In genomic region chr3:177106594-177106993, GRCh38 we compare ENCODE assay signal across 22 cellular contexts.
DNase-seq lines count a peak whose midpoint lies in the region; ATAC-seq, FAIRE-seq and TF ChIP-seq lines count a peak whose summit lies in the region.
"Had no signal": no experiment of that assay in that cellular context is flagged by ENCODE, and none has a peak within 500 bp of the region (broad histone marks: within the 10 kb centered on the region; RNA-seq: fewer than 3 reads in every experiment).

No MANE protein-coding gene starts in this region.

- no peak overlapping the region for H3K4me3 ChIP-seq in GM12878
- H3K4me3 ChIP-seq in neural progenitor cell = no peak overlapping the region
- H3K4me3 ChIP-seq: adrenal gland, coronary artery, lower lobe of right lung, tibial nerve had no signal

- no peak for TF ChIP-seq EP300 in GM12878 (IDR thresholded peaks at IDR 0.05; ENCODE audit: borderline replicate concordance in 1 of 2, control insufficient read depth in 1 of 2, low read depth in 2 of 2, low read length in 2 of 2)

- peaks cover 60 to 64% (median 61%) of the 10 kb centered on the region in 3 donors for H3K4me1 Mint-ChIP-seq in IgD-negative memory B cell
- H3K4me1 Mint-ChIP-seq in neural progenitor cell = no peaks in the 10 kb centered on the region

- no peak for TF ChIP-seq POLR2A in GM12878 (IDR thresholded peaks at IDR 0.05; ENCODE audit: low read depth, low read length)

- no peaks in the 10 kb centered on the region for H3K36me3 ChIP-seq in GM12878 (ENCODE audit: control insufficient read depth in 2 of 2, insufficient read depth in 2 of 2, low read length in 1 of 2)
- H3K36me3 ChIP-seq in neural progenitor cell = no peaks in the 10 kb centered on the region
- H3K36me3 ChIP-seq: adrenal gland, lower lobe of right lung, tibial nerve had no signal

- peaks cover 20% of the 10 kb centered on the region for H3K4me1 ChIP-seq in GM12878 (ENCODE audit: control insufficient read depth, insufficient read depth, low read length)
- peaks cover 71% of the 10 kb centered on the region for H3K4me1 ChIP-seq in neural progenitor cell

- H3F3A ChIP-seq in neural progenitor cell (ENCODE audit: low read depth) = no peaks in the 10 kb centered on the region

- H3K9me3 ChIP-seq in GM12878 (replicated peaks; ENCODE audit: control insufficient read depth, insufficient read depth, low read length) (no peaks in the 10 kb centered on the region; the same call in 2 of the 3 replicates), neural progenitor cell (ENCODE audit: low read depth) (no peaks in the 10 kb centered on the region)
- H3K9me3 ChIP-seq: adrenal gland, lower lobe of right lung, tibial nerve had no signal

- H3K79me2 ChIP-seq in GM12878 (ENCODE audit: control insufficient read depth, insufficient read depth, low read length) = peaks cover 84% of the 10 kb centered on the region
- peaks cover 100% of the 10 kb centered on the region for H3K79me2 ChIP-seq in neural progenitor cell (ENCODE audit: low read depth)

- TF ChIP-seq CTCF in GM12878 (IDR thresholded peaks at IDR 0.05 in 2 of 3, conservative IDR thresholded peaks at IDR 0.05 in 1 of 3; ENCODE audit: control insufficient read depth in 2 of 3, extremely low read depth in 1 of 3, insufficient read depth in 1 of 3, low read depth in 3 of 3, low read length in 3 of 3) = no peak
- no peak for TF ChIP-seq CTCF in neural progenitor cell (IDR thresholded peaks at IDR 0.05)

- H4K20me1 ChIP-seq in GM12878 (ENCODE audit: control insufficient read depth, insufficient read depth) (peaks cover 5% of the 10 kb centered on the region; the same call in 1 of the 2 replicates), neural progenitor cell (ENCODE audit: low read depth) (peaks cover 96% of the 10 kb centered on the region)

- no TSS peak for BruUV-seq in GM12878 (replicated peaks; lab: Mats Ljungman, UMichigan)

- H2AFZ ChIP-seq in GM12878 (ENCODE audit: control insufficient read depth, low read depth, low read length) (no peak overlapping the region), neural progenitor cell (replicated peaks) (no peak overlapping the region)

- DNase-seq in Right ventricle myocardium superior (no peak), cardiac septum (ENCODE audit: low spot score) (no peak), GM12878 (ENCODE audit: low read depth, low spot score) (no peak), neural progenitor cell (ENCODE audit: low spot score) (no peak), NCI-H69 (lab: John Stamatoyannopoulos, UW) (no peak), cerebellum (ENCODE audit: low spot score) (no peak), GF-D8 (lab: John Stamatoyannopoulos, UW) (no peak)
- DNase-seq: adrenal gland; COR-L47; DMS79; H9; islet precursor cell; lower lobe of right lung; NCI-H1930; OCI-M1; stimulated activated CD8-positive, alpha-beta memory T cell treated with anti-CD3 and anti-CD28 coated beads, Interleukin-4, amount 100 ng/mL, for 48 hours; T-helper 9 cell had no signal

- 86% methylated on average over 3 of the region's 3 CpGs for WGBS in GM12878 (ENCODE audit: insufficient coverage, insufficient replicate concordance, low lambda C conversion rate, missing lambda C conversion rate)

- CTCF ChIA-PET in GM12878 (lab: Yijun Ruan, JAX) = interaction anchor here (1.0 kb wide), 1 partner anchor 14 kb away, joined by 3 read pairs; no protein-coding TSS in a partner anchor

- peak; percentile 52 for ATAC-seq in Right ventricle myocardium superior (ENCODE audit: poor library complexity)
- no peak for ATAC-seq in GM12878

- no peak for TF ChIP-seq RAD21 in GM12878 (IDR thresholded peaks at IDR 0.05; ENCODE audit: insufficient read depth, low read depth, low read length)

- H3K27ac Mint-ChIP-seq in IgD-negative memory B cell = peak overlapping the region in 2 of 3 donors; percentile 68 to 74
- no peak overlapping the region for H3K27ac Mint-ChIP-seq in neural progenitor cell

- H3K4me2 ChIP-seq in GM12878 (ENCODE audit: control insufficient read depth, insufficient read depth) = peak overlapping the region; percentile 45
- H3K4me2 ChIP-seq in neural progenitor cell = peak overlapping the region; percentile 21

- intact Hi-C loops in Right ventricle myocardium superior (cut with DNase I) = no loop called here
- intact Hi-C loops in cardiac septum (cut with DNase I) = no loop called here
- intact Hi-C loops in GM12878 (cut with micrococcal nuclease; ENCODE audit: unreplicated experiment) = no loop called here

- no peak for FAIRE-seq in GM12878 (lab: Jason Lieb, UNC)
- FAIRE-seq: GM12892 had no signal

- RAD21 ChIA-PET in GM12878 (lab: Charles Lee; ENCODE audit: unreplicated experiment) = interaction anchor here (1.8 kb wide), 1 partner anchor 49 kb away, joined by 4 read pairs; no protein-coding TSS in a partner anchor

- H3K36me3 Mint-ChIP-seq in IgD-negative memory B cell (peaks cover 2% of the 10 kb centered on the region), neural progenitor cell (peaks cover 40% of the 10 kb centered on the region)

- POLR2A ChIA-PET in GM12878 (lab: Charles Lee) = no interaction called here

- H3K4me3 Mint-ChIP-seq in IgD-negative memory B cell (peak overlapping the region in 2 of 4 donors; percentile 44 to 78), neural progenitor cell (no peak overlapping the region)
- H3K4me3 Mint-ChIP-seq: brain, H9 had no signal

- H3K9ac ChIP-seq in GM12878 (ENCODE audit: control insufficient read depth, insufficient read depth, low read length) = no peak overlapping the region
- no peak overlapping the region for H3K9ac ChIP-seq in neural progenitor cell

- no peaks in the 10 kb centered on the region for H3K27me3 Mint-ChIP-seq in IgD-negative memory B cell
- no peaks in the 10 kb centered on the region for H3K27me3 Mint-ChIP-seq in neural progenitor cell (ENCODE audit: insufficient read depth, low read depth)
- H3K27me3 Mint-ChIP-seq: brain had no signal

- in situ Hi-C loops in GM12878 (cut with MboI) = no loop called here

- SMC1A ChIA-PET in GM12878 (lab: Charles Lee; ENCODE audit: uncharacterized antibody, unreplicated experiment) = interaction anchor here (1.0 to 1.3 kb wide), 3 partner anchors 10 to 247 kb away, joined by 3 to 4 read pairs (median 4); no protein-coding TSS in a partner anchor

- H3K27me3 ChIP-seq in GM12878 (replicated peaks in 1 of 2; ENCODE audit: control insufficient read depth in 2 of 2, insufficient read depth in 2 of 2, low read length in 1 of 2) (no peaks in the 10 kb centered on the region), neural progenitor cell (no peaks in the 10 kb centered on the region)
- H3K27me3 ChIP-seq: adrenal gland, tibial nerve had no signal

- H3K9me3 Mint-ChIP-seq in IgD-negative memory B cell (no peaks in the 10 kb centered on the region), neural progenitor cell (peaks cover 28% of the 10 kb centered on the region)
- H3K9me3 Mint-ChIP-seq: H9 had no signal

- H3K27ac ChIP-seq in GM12878 (ENCODE audit: control insufficient read depth, insufficient read depth) (no peak overlapping the region), neural progenitor cell (no peak overlapping the region)
- H3K27ac ChIP-seq: adrenal gland, coronary artery, lower lobe of right lung, tibial nerve had no signal

TF ChIP-seq in GM12878, 131 proteins besides CTCF, POLR2A, EP300 and RAD21:
- TF ChIP-seq SPI1 (IDR thresholded peaks at IDR 0.05; ENCODE audit: borderline replicate concordance, insufficient read depth, low read depth, low read length) = no peak
- no peak for TF ChIP-seq BCL11A (IDR thresholded peaks at IDR 0.05; ENCODE audit: low read depth, low read length)
- TF ChIP-seq TAF1 (IDR thresholded peaks at IDR 0.05; ENCODE audit: borderline replicate concordance, low read depth, low read length) = no peak
- no peak for TF ChIP-seq BCL3 (IDR thresholded peaks at IDR 0.05; ENCODE audit: borderline replicate concordance, insufficient read depth, low read depth, low read length, poor library complexity, severe bottlenecking)
- no peak for TF ChIP-seq HDAC2 (IDR thresholded peaks at IDR 0.05)
